Comparison of ENCODE assay signal across 9 cellular contexts in the genomic region with DNA sequence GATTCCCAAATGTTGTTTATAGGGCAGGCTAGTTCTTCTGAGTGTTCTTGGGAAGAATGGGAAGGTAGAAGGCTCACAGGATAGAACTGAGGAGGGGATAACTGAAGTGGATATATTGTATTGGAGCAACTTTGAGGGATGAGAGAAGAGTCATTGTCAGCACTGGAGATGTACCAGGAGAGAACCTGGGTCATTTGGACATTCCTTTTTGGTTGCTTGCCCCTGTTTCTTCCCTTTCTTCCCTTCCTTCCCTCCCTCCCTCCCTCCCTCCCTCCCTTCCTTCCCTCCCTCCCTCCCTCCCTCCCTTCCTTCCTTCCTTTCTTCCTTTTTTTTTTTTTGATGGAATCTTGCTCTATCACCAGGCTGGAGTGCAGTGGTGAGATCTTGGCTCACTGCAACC.
"Had no signal": no experiment of that assay in that cellular context is flagged by ENCODE, and none has a peak within 500 bp of the region (broad histone marks: within the 10 kb centered on the region; RNA-seq: fewer than 3 reads in every experiment).

No MANE protein-coding gene starts in this region.

- H3K4me2 ChIP-seq: KMS-11 had no signal

- H3K27me3 Mint-ChIP-seq: IgD-negative memory B cell had no signal

- H3K4me3 ChIP-seq: GM23248 had no signal

- H3K4me3 Mint-ChIP-seq: H9, IgD-negative memory B cell had no signal

- H3K27ac ChIP-seq: GM23248, HL-60, KMS-11 had no signal

- H3K27ac Mint-ChIP-seq: H9, IgD-negative memory B cell had no signal

- FAIRE-seq: H54 had no signal

- H3K9me3 Mint-ChIP-seq: H9, IgD-negative memory B cell had no signal

- H3K9ac ChIP-seq: GM23248, KMS-11 had no signal

- H2AFZ ChIP-seq: GM23248 had no signal

- DNase-seq: GM23248, GOT3, H9, HCEC 1CT, KBM-7 had no signal
